In genomic region chr3:11508346-11509174, GRCh38 we compare ENCODE assay signal across 11 cellular contexts.
DNase-seq lines count a peak whose midpoint lies in the region; ATAC-seq and TF ChIP-seq lines count a peak whose summit lies in the region.
"Had no signal": no experiment of that assay in that cellular context is flagged by ENCODE, and none has a peak within 500 bp of the region (broad histone marks: within the 10 kb centered on the region; RNA-seq: fewer than 3 reads in every experiment).

No MANE protein-coding gene starts in this region.

- H3K79me1 ChIP-seq in H9 (ENCODE audit: insufficient read depth, low read depth, low read length, poor library complexity, severe bottlenecking), result no peaks in the 10 kb centered on the region

- H3K4ac ChIP-seq in H9 (ENCODE audit: low read depth, low read length), result no peak overlapping the region

- H3K36me3 Mint-ChIP-seq in H9 (ENCODE audit: insufficient read depth in 1 of 3, low read depth in 3 of 3), result peaks cover 6 to 11% (median 7%) of the 10 kb centered on the region in 3 experiments; a peak in 5 of 7 replicates

- H3K23ac ChIP-seq in H9 (ENCODE audit: insufficient read length, low read depth, low read length), result no peak overlapping the region

- H3K4me1 Mint-ChIP-seq in H9, result peaks cover 22 to 26% of the 10 kb centered on the region in 2 experiments

- H3K4me1 ChIP-seq in H9 (ENCODE audit: insufficient read depth, low read length) (peaks cover 7% of the 10 kb centered on the region; the same call in 1 of the 2 replicates), ascending aorta (peaks cover 18 to 39% of the 10 kb centered on the region in 2 donors), hepatocyte (ENCODE audit: insufficient read depth) (peaks cover 28% of the 10 kb centered on the region), sigmoid colon (peaks cover 0 to 37% (median 32%) of the 10 kb centered on the region in 4 donors)

- H3K9ac ChIP-seq in H9 (ENCODE audit: extremely low read depth, insufficient read length, low read length), result no peak overlapping the region

- H4K91ac ChIP-seq in H9 (ENCODE audit: insufficient read length, low read depth, low read length), result no peak overlapping the region

- no peaks in the 10 kb centered on the region for H3K23me2 ChIP-seq in H9 (ENCODE audit: insufficient read length, low read depth, low read length, poor library complexity, severe bottlenecking)

- H3K36me3 ChIP-seq in ascending aorta (no peaks in the 10 kb centered on the region), hepatocyte (replicated peaks; ENCODE audit: insufficient read depth, low read depth) (no peaks in the 10 kb centered on the region), sigmoid colon (no peaks in the 10 kb centered on the region)

- H3K27me3 ChIP-seq in H9 (ENCODE audit: insufficient read depth, low read length) (no peaks in the 10 kb centered on the region), ascending aorta (no peaks in the 10 kb centered on the region), hepatocyte (no peaks in the 10 kb centered on the region), sigmoid colon (no peaks in the 10 kb centered on the region)

- H3K79me2 ChIP-seq in H9 (ENCODE audit: insufficient read depth, low read length), result no peaks in the 10 kb centered on the region
- H3K79me2 ChIP-seq in hepatocyte, result no peaks in the 10 kb centered on the region

- H2AK5ac ChIP-seq in H9 (ENCODE audit: insufficient read length, low read length), result no peak overlapping the region

- no peak overlapping the region for H3K18ac ChIP-seq in H9 (ENCODE audit: insufficient read length, low read depth, low read length)

- H3K56ac ChIP-seq in H9 (ENCODE audit: insufficient read length, low read depth, low read length), result no peak overlapping the region

- no peak overlapping the region for H2BK15ac ChIP-seq in H9 (ENCODE audit: low read depth, low read length)

- H3K9me3 Mint-ChIP-seq in H9, result peaks cover 0 to 8% of the 10 kb centered on the region in 2 experiments; a peak in 1 of 5 replicates

- peak overlapping the region in 2 of 3 experiments; percentile 56 to 77; a peak in 4 of 7 replicates for H3K27ac Mint-ChIP-seq in H9

- H3K14ac ChIP-seq in H9 (ENCODE audit: insufficient read depth, low read length), result no peak overlapping the region

- H3K9me2 ChIP-seq in hepatocyte (replicated peaks; ENCODE audit: insufficient read depth), result no peaks in the 10 kb centered on the region

- no peak for ATAC-seq in HG03045 (IDR thresholded peaks at IDR 0.05; ENCODE audit: unreplicated experiment)
- ATAC-seq in HG02852 (IDR thresholded peaks at IDR 0.05; ENCODE audit: unreplicated experiment), result no peak
- ATAC-seq in GM19455 (IDR thresholded peaks at IDR 0.05; ENCODE audit: unreplicated experiment), result no peak

- no peak overlapping the region for H4K8ac ChIP-seq in H9 (replicated peaks; ENCODE audit: insufficient read length, low read depth, low read length)

- no peak for TF ChIP-seq CTCF in H9 (conservative IDR thresholded peaks at IDR 0.05)
- no peak for TF ChIP-seq CTCF in ascending aorta (IDR thresholded peaks at IDR 0.05)
- TF ChIP-seq CTCF in hepatocyte (IDR thresholded peaks at IDR 0.05; ENCODE audit: poor library complexity), result no peak
- no peak for TF ChIP-seq CTCF in sigmoid colon (IDR thresholded peaks at IDR 0.05)

- no peaks in the 10 kb centered on the region for H4K20me1 ChIP-seq in H9 (ENCODE audit: control insufficient read depth, insufficient read depth, insufficient read length)
- no peaks in the 10 kb centered on the region for H4K20me1 ChIP-seq in hepatocyte (ENCODE audit: insufficient read depth, poor library complexity, severe bottlenecking)

- no peak overlapping the region for H3K27ac ChIP-seq in H9 (ENCODE audit: insufficient read length, low read depth, low read length)
- H3K27ac ChIP-seq in ascending aorta, result peak overlapping the region; percentile 89 to 97
- peak overlapping the region; percentile 78 for H3K27ac ChIP-seq in hepatocyte
- H3K27ac ChIP-seq in sigmoid colon, result peak overlapping the region; percentile 78 to 88 (median 80)

- H2AFZ ChIP-seq in H9 (ENCODE audit: low read length) (no peak overlapping the region), hepatocyte (peak overlapping the region; percentile 20)

- DNase-seq in H9 (no peak), ascending aorta (ENCODE audit: low spot score in 2 of 2) (no peak), hepatocyte (ENCODE audit: low spot score) (no peak), sigmoid colon (no peak), HuH-7.5 (ENCODE audit: low spot score) (no peak)
- DNase-seq: activated T-cell treated with anti-CD3 and anti-CD28 coated beads, Interleukin-2, amount 50 U/mL, for 48 hours; COR-L47; stimulated activated CD4-positive, alpha-beta T cell treated with anti-CD3 and anti-CD28 coated beads, Interleukin-15, amount 100 ng/mL, for 24 hours had no signal

- H2BK5ac ChIP-seq in H9 (ENCODE audit: insufficient read length, low read length), result no peak overlapping the region

- H4K5ac ChIP-seq in H9 (ENCODE audit: insufficient read length, low read depth, low read length), result no peak overlapping the region

- H3K4me2 ChIP-seq in H9 (ENCODE audit: insufficient read depth, insufficient read length, low read length), result no peak overlapping the region
- H3K4me2 ChIP-seq in hepatocyte, result peak overlapping the region; percentile 52

- no peak for TF ChIP-seq POLR2A in sigmoid colon (IDR thresholded peaks at IDR 0.05)

- no peak for TF ChIP-seq EP300 in sigmoid colon (IDR thresholded peaks at IDR 0.05)

- no peak overlapping the region for H3K4me3 Mint-ChIP-seq in H9

- H3K9me3 ChIP-seq in H9 (ENCODE audit: control insufficient read depth, low read depth, low read length) (no peaks in the 10 kb centered on the region), ascending aorta (no peaks in the 10 kb centered on the region), hepatocyte (ENCODE audit: low read depth) (no peaks in the 10 kb centered on the region), sigmoid colon (no peaks in the 10 kb centered on the region)

- no CpG with 5 or more reads among the region's 5 CpGs for WGBS in H9 (ENCODE audit: extremely low coverage, insufficient read length, low lambda C conversion rate)
- WGBS in hepatocyte (ENCODE audit: low lambda C conversion rate, missing lambda C conversion rate), result 72% methylated on average over 5 of the region's 5 CpGs
- WGBS in sigmoid colon, 2 donors, result 60 to 78% methylated on average over 5 of the region's 5 CpGs

- peak overlapping the region in 1 of 2 donors; percentile 7 for H3K4me3 ChIP-seq in ascending aorta
- H3K4me3 ChIP-seq in hepatocyte, result no peak overlapping the region
- no peak overlapping the region for H3K4me3 ChIP-seq in sigmoid colon

- H2BK20ac ChIP-seq in H9 (ENCODE audit: low read depth, low read length, poor library complexity, severe bottlenecking), result no peak overlapping the region

- no peaks in the 10 kb centered on the region for H3K27me3 Mint-ChIP-seq in H9 (ENCODE audit: low read depth)

- no peak overlapping the region for H2BK12ac ChIP-seq in H9 (ENCODE audit: insufficient read length, low read depth, low read length)

- no peak overlapping the region for H2BK120ac ChIP-seq in H9 (ENCODE audit: low read depth, low read length, poor library complexity, severe bottlenecking)

- intact Hi-C loops in ascending aorta (cut with DNase I) (loop anchor here (1.0 to 5.0 kb wide), 4 partner anchors 28 to 134 kb away; partner anchors contain the start of gene VGLL4), sigmoid colon (cut with DNase I) (no loop called here)

- no peak overlapping the region for H3T11ph ChIP-seq in H9 (ENCODE audit: low read length)
